In genomic region chr17:73210002-73210678, GRCh38 we compare ENCODE assay signal across 10 cellular contexts. TPM values are rescaled to one million over a fixed set of nuclear protein-coding genes. Genes with fewer than 3 reads are reported as not detected.
DNase-seq lines count a peak whose midpoint lies in the region; ATAC-seq and TF ChIP-seq lines count a peak whose summit lies in the region.
"Had no signal": no experiment of that assay in that cellular context is flagged by ENCODE, and none has a peak within 500 bp of the region (broad histone marks: within the 10 kb centered on the region; RNA-seq: fewer than 3 reads in every experiment).

No MANE protein-coding gene starts in this region.

- DNase-seq in CD4-positive, CD25-positive, alpha-beta regulatory T cell = peak in 1 of 3 donors; percentile 24
- DNase-seq in H7 = peak; percentile 79
- no peak for DNase-seq in WTC11 (ENCODE audit: low spot score)
- DNase-seq in iPS-NIHi11 (ENCODE audit: low spot score) = peak; percentile 54
- DNase-seq in SKM-1 (lab: John Stamatoyannopoulos, UW; ENCODE audit: unreplicated experiment) = no peak
- no peak for DNase-seq in COR-L47 (lab: John Stamatoyannopoulos, UW)
- no peak for DNase-seq in DMS153 treated with DMSO at 0.1 percent for 48 hours (lab: John Stamatoyannopoulos, UW; ENCODE audit: unreplicated experiment)
- DNase-seq: effector memory CD8-positive, alpha-beta T cell had no signal

- peaks cover 52% of the 10 kb centered on the region for H3K36me3 ChIP-seq in CD4-positive, CD25-positive, alpha-beta regulatory T cell (ENCODE audit: control insufficient read depth, insufficient read depth, low read length)
- H3K36me3 ChIP-seq in H7 (replicated peaks; ENCODE audit: control insufficient read depth, insufficient read depth, low read length) = peaks cover 24% of the 10 kb centered on the region

- H3K9me3 ChIP-seq in CD4-positive, CD25-positive, alpha-beta regulatory T cell (ENCODE audit: control insufficient read depth in 2 of 2, low read length in 2 of 2) = no peaks in the 10 kb centered on the region

- H3K4me1 Mint-ChIP-seq in CD4-positive, CD25-positive, alpha-beta regulatory T cell = peaks cover 15 to 36% (median 31%) of the 10 kb centered on the region in 4 donors
- 0 out of 2 replicates have a peak, but pooled peaks cover under 1% of the 10 kb centered on the region for H3K4me1 Mint-ChIP-seq in WTC11

- POLR2A ChIA-PET in WTC11 (lab: Charles Lee) = interaction anchor here (0.7 kb wide), 1 partner anchor 39 kb away, joined by 3 read pairs; no protein-coding TSS in a partner anchor

- H3K4me1 ChIP-seq in CD4-positive, CD25-positive, alpha-beta regulatory T cell (ENCODE audit: control insufficient read depth, insufficient read depth, low read length, poor library complexity, severe bottlenecking) = peaks cover 26% of the 10 kb centered on the region

- H3K4me3 Mint-ChIP-seq in CD4-positive, CD25-positive, alpha-beta regulatory T cell = peak overlapping the region in 1 of 4 donors; percentile 58
- no peak overlapping the region for H3K4me3 Mint-ChIP-seq in WTC11

- H3K27ac ChIP-seq in CD4-positive, CD25-positive, alpha-beta regulatory T cell (ENCODE audit: insufficient read depth, low read length, poor library complexity, severe bottlenecking) = peak overlapping the region; percentile 35

- no peak for ATAC-seq in CD4-positive, CD25-positive, alpha-beta regulatory T cell (ENCODE audit: low read depth in 2 of 2)
- no peak for ATAC-seq in WTC11
- no peak for ATAC-seq in HG02973 (IDR thresholded peaks at IDR 0.05; ENCODE audit: unreplicated experiment)
- ATAC-seq: effector memory CD8-positive, alpha-beta T cell had no signal

- H3K27ac Mint-ChIP-seq in CD4-positive, CD25-positive, alpha-beta regulatory T cell = peak overlapping the region; percentile 59 to 88 (median 74)
- no peak overlapping the region; the same call in 1 of the 2 replicates for H3K27ac Mint-ChIP-seq in WTC11

- peak; percentile 46; the same call in 1 of the 2 replicates for TF ChIP-seq CTCF in WTC11 (IDR thresholded peaks at IDR 0.05)

- no peaks in the 10 kb centered on the region for H3K9me3 Mint-ChIP-seq in CD4-positive, CD25-positive, alpha-beta regulatory T cell
- no peaks in the 10 kb centered on the region for H3K9me3 Mint-ChIP-seq in WTC11
- H3K9me3 Mint-ChIP-seq: effector memory CD8-positive, alpha-beta T cell had no signal

- peaks cover 44% of the 10 kb centered on the region for H3K36me3 Mint-ChIP-seq in CD4-positive, CD25-positive, alpha-beta regulatory T cell
- H3K36me3 Mint-ChIP-seq in WTC11 = peaks cover 46% of the 10 kb centered on the region

- peaks cover 5% of the 10 kb centered on the region for H3K27me3 Mint-ChIP-seq in CD4-positive, CD25-positive, alpha-beta regulatory T cell
- no peaks in the 10 kb centered on the region for H3K27me3 Mint-ChIP-seq in WTC11 (ENCODE audit: low read depth)
- H3K27me3 Mint-ChIP-seq: effector memory CD8-positive, alpha-beta T cell had no signal

- no peak overlapping the region for H3K4me3 ChIP-seq in CD4-positive, CD25-positive, alpha-beta regulatory T cell (ENCODE audit: low read depth, low read length)
- H3K4me3 ChIP-seq in H7 (ENCODE audit: insufficient read depth, low read depth, low read length) = no peak overlapping the region

- no peaks in the 10 kb centered on the region for H3K27me3 ChIP-seq in CD4-positive, CD25-positive, alpha-beta regulatory T cell (ENCODE audit: control insufficient read depth, insufficient read depth, low read length)
- no peaks in the 10 kb centered on the region for H3K27me3 ChIP-seq in H7 (ENCODE audit: control insufficient read depth, insufficient read depth, low read length)

- CTCF ChIA-PET in WTC11 (lab: Charles Lee) = interaction anchor here (0.7 to 4.3 kb wide), 3 partner anchors 13 to 653 kb away, joined by 3 to 16 read pairs (median 3); no protein-coding TSS in a partner anchor

TF ChIP-seq in WTC11, 78 proteins besides CTCF, POLR2A, EP300 and RAD21:
- TF ChIP-seq RELA (CRISPR knock-in tag; IDR thresholded peaks at IDR 0.05; ENCODE audit: borderline replicate concordance) (no peak), ZNF317 (CRISPR knock-in tag; IDR thresholded peaks at IDR 0.05; ENCODE audit: borderline replicate concordance, low read depth) (no peak), CREB1 (CRISPR knock-in tag; IDR thresholded peaks at IDR 0.05) (no peak), ETV6 (CRISPR knock-in tag; IDR thresholded peaks at IDR 0.05) (no peak), RORB (CRISPR knock-in tag; IDR thresholded peaks at IDR 0.05) (no peak), PRRX2 (CRISPR knock-in tag; IDR thresholded peaks at IDR 0.05) (no peak)

RNA-seq across cellular contexts. Expression of gene COG1, which starts 17.3 kb away (rescaled TPM):
- total RNA-seq in CD4-positive, CD25-positive, alpha-beta regulatory T cell = 61.0 TPM
- polyA plus RNA-seq in CD4-positive, CD25-positive, alpha-beta regulatory T cell = 10 to 100 TPM; 18.9 to 31.7 (median 21.2) TPM
- 12.9 and 20.4 TPM in 2 replicates for total RNA-seq in H7 (2014; rRNA removed; shearing (Covaris generic))
- total RNA-seq in WTC11 (2021) = 19.2 to 22.6 TPM (median 19.5 TPM) in 3 replicates

RNA-seq across cellular contexts. Expression of gene SSTR2, which starts 45.3 kb away (rescaled TPM):
- 0.05 TPM for total RNA-seq in CD4-positive, CD25-positive, alpha-beta regulatory T cell
- polyA plus RNA-seq in CD4-positive, CD25-positive, alpha-beta regulatory T cell = under 1 TPM in 1 of 4 donors, not detected in 3; 0.05 TPM
- total RNA-seq in H7 (2014; rRNA removed; shearing (Covaris generic)) = 1.3 and 2.5 TPM in 2 replicates
- total RNA-seq in WTC11 (2021) = 1.9 to 3.7 TPM (median 1.9 TPM) in 3 replicates

RNA-seq across cellular contexts. Expression of gene CPSF4L, which starts 51.5 kb away (rescaled TPM):
- not detected for total RNA-seq in CD4-positive, CD25-positive, alpha-beta regulatory T cell
- not detected for polyA plus RNA-seq in CD4-positive, CD25-positive, alpha-beta regulatory T cell
- not detected in 2 replicates for total RNA-seq in H7 (2014; rRNA removed; shearing (Covaris generic))
- not detected in 3 replicates for total RNA-seq in WTC11 (2021)
- total RNA-seq: NCI-H460 had no signal

Comparison
In these comparisons a context has a peak if more than half of its experiments do, and no peak if none do; other contexts are left out.
1. DNase-seq: peak in H7 (single experiment) and iPS-NIHi11 (single experiment); none in WTC11 (single experiment), SKM-1 (single experiment), COR-L47 (single experiment) and DMS153 treated with DMSO at 0.1 percent for 48 hours (single experiment).